Comparison of ENCODE assay signal across 7 cellular contexts in the genomic region with DNA sequence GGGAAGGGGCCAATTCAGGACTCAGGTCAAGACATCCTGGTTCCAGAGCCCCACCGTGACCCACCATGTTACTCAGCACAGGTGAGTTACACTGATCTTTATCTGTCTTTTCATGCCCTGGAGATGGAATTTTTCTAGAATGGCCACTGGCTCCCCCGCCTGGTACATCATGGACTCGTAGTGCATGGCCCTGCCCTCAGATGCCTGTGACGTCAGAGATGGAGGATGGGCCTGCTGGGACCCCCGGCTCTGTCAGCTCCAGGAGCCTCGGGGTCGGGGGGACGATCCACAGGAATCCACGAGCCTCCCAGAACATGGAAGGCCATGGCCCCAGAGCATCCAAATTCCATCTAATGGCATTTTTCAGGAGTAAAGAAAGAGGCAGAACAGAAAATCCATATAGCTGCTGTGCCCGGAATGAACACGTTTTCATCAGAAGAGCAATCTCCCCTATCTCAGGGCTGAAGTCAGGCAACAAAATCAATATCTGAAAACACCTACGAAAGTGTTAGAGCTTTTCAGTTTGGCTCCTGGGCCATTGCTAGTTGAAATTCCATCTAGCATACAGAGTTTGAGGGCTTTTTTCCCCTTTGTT.
DNase-seq lines count a peak whose midpoint lies in the region; ATAC-seq and TF ChIP-seq lines count a peak whose summit lies in the region.
"Not testable (repeated sequence)": the region's sequence is repeated elsewhere in the genome, so short reads cannot be mapped to it uniquely, and the experiment has no call there.

No MANE protein-coding gene starts in this region.

- not testable (repeated sequence) for H3K36me3 Mint-ChIP-seq in activated naive CD4-positive, alpha-beta T cell treated with anti-CD3 and anti-CD28 coated beads for 36 hours (ENCODE audit: low read depth)

- CTCF ChIA-PET in activated naive CD4-positive, alpha-beta T cell treated with anti-CD3 and anti-CD28 coated beads for 36 hours (lab: Charles Lee) = not testable (repeated sequence)

- not testable (repeated sequence) for DNase-seq in GM06990 (ENCODE audit: extremely low read depth, insufficient read length); omental fat pad (ENCODE audit: low spot score)
- DNase-seq in Karpas-422 (peak; percentile 54), NCI-H2196 (lab: John Stamatoyannopoulos, UW; ENCODE audit: unreplicated experiment) (peak; percentile 4), SHP77 treated with DMSO at 0.1 percent for 48 hours (lab: John Stamatoyannopoulos, UW) (peak; percentile 10), cardiac septum (ENCODE audit: low spot score) (peak; percentile 26)
- peak; percentile 38 for DNase-seq in activated naive CD4-positive, alpha-beta T cell treated with anti-CD3 and anti-CD28 coated beads for 36 hours

- H3K27me3 ChIP-seq in GM06990 (replicated peaks; ENCODE audit: control insufficient read depth, insufficient read depth, low read length); Karpas-422 (ENCODE audit: low read length): not testable (repeated sequence)

- not testable (repeated sequence) for H3K9me3 ChIP-seq in Karpas-422 (ENCODE audit: low read length)

- H2AFZ ChIP-seq in Karpas-422 (ENCODE audit: low read length) = not testable (repeated sequence)

- H3K79me2 ChIP-seq in Karpas-422 (ENCODE audit: low read length) = not testable (repeated sequence)

- not testable (repeated sequence) for H3K4me3 Mint-ChIP-seq in activated naive CD4-positive, alpha-beta T cell treated with anti-CD3 and anti-CD28 coated beads for 36 hours

- H4K20me1 ChIP-seq in Karpas-422 (ENCODE audit: insufficient read depth, low read depth, low read length) = not testable (repeated sequence)

- H3K27me3 Mint-ChIP-seq in activated naive CD4-positive, alpha-beta T cell treated with anti-CD3 and anti-CD28 coated beads for 36 hours (ENCODE audit: low read depth) = not testable (repeated sequence)

- peak; percentile 36 for ATAC-seq in omental fat pad (ENCODE audit: low FRiP score)

- not testable (repeated sequence) for H3K9ac ChIP-seq in Karpas-422 (ENCODE audit: low read length)

- intact Hi-C loops in activated naive CD4-positive, alpha-beta T cell treated with anti-CD3 and anti-CD28 coated beads for 36 hours (cut with micrococcal nuclease) = loop anchor here (5.0 kb wide), 1 partner anchor 457 kb away; no protein-coding TSS in a partner anchor
- intact Hi-C loops in cardiac septum (cut with DNase I) = not testable (repeated sequence)

- not testable (repeated sequence) for H3K4me1 ChIP-seq in Karpas-422 (ENCODE audit: low read length)

- H3K9me2 ChIP-seq in Karpas-422 (replicated peaks; ENCODE audit: insufficient read depth, low read length) = not testable (repeated sequence)

- not testable (repeated sequence) for H3K4me1 Mint-ChIP-seq in activated naive CD4-positive, alpha-beta T cell treated with anti-CD3 and anti-CD28 coated beads for 36 hours (ENCODE audit: low read depth)

- not testable (repeated sequence) for H3K4me3 ChIP-seq in GM06990 (replicated peaks; ENCODE audit: low read depth, low read length); Karpas-422 (ENCODE audit: low read length)

- H3K27ac Mint-ChIP-seq in activated naive CD4-positive, alpha-beta T cell treated with anti-CD3 and anti-CD28 coated beads for 36 hours = not testable (repeated sequence)

- not testable (repeated sequence) for H3K4me2 ChIP-seq in Karpas-422 (ENCODE audit: low read depth, low read length, poor library complexity, severe bottlenecking)

- not testable (repeated sequence) for H3K27ac ChIP-seq in Karpas-422 (ENCODE audit: low read length)

- peak; percentile 5 for TF ChIP-seq CTCF in GM06990 (IDR thresholded peaks at IDR 0.05; ENCODE audit: insufficient read depth, low read length, poor library complexity, severe bottlenecking)
- TF ChIP-seq CTCF in omental fat pad (IDR thresholded peaks at IDR 0.05) = not testable (repeated sequence)

- not testable (repeated sequence) for H3K9me3 Mint-ChIP-seq in activated naive CD4-positive, alpha-beta T cell treated with anti-CD3 and anti-CD28 coated beads for 36 hours

- H3K36me3 ChIP-seq in GM06990 (ENCODE audit: control insufficient read depth, insufficient read depth, low read length); Karpas-422 (ENCODE audit: insufficient read depth, low read length): not testable (repeated sequence)
